Comparison of ENCODE assay signal across 23 cellular contexts in the genomic region with DNA sequence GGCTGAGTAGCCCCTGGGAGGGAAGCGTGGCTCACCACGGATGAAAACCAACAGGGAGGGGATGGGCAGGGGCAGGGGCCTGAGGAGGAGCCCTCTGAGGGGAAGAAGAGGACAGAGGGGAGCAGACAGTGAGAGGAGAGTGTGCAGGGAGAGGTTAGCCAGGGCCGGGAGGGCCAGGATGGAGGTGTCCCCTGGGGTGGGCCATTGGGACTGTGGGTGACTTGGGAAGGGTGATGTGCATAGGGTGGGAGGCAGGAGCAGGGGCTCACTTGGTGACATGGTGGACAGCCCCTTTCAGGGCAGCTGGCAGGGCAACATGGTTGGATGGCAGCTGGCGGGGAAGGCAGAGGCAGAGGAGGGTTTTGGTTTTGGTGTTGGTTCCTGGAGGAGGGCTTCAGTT.
"Had no signal": no experiment of that assay in that cellular context is flagged by ENCODE, and none has a peak within 500 bp of the region (broad histone marks: within the 10 kb centered on the region; RNA-seq: fewer than 3 reads in every experiment).

No MANE protein-coding gene starts in this region.

- H3K9me3 ChIP-seq: esophagus squamous epithelium, gastrocnemius medialis, pancreas, stomach, suprapubic skin, tibial nerve had no signal

- H3K27ac ChIP-seq: coronary artery, esophagus squamous epithelium, gastrocnemius medialis, pancreas, stomach, suprapubic skin, tibial nerve had no signal

- H3K4me3 Mint-ChIP-seq: activated naive CD8-positive, alpha-beta T cell treated with anti-CD3 and anti-CD28 coated beads for 36 hours; activated T-cell treated with anti-CD3 and anti-CD28 coated beads, Interleukin-2, amount 50 U/mL, for 24 hours; activated T-helper 17 cell treated with anti-CD3 and anti-CD28 coated beads, Interleukin-2, amount 50 U/mL, for 72 hours; endodermal cell; nephron; T-cell had no signal

- H3K36me3 Mint-ChIP-seq: activated naive CD8-positive, alpha-beta T cell treated with anti-CD3 and anti-CD28 coated beads for 36 hours; T-cell; WTC11 had no signal

- H3K27me3 Mint-ChIP-seq: activated naive CD8-positive, alpha-beta T cell treated with anti-CD3 and anti-CD28 coated beads for 36 hours; activated T-cell treated with anti-CD3 and anti-CD28 coated beads, Interleukin-2, amount 50 U/mL, for 24 hours; activated T-helper 17 cell treated with anti-CD3 and anti-CD28 coated beads, Interleukin-2, amount 50 U/mL, for 72 hours; T-cell had no signal

- H3K9me3 Mint-ChIP-seq: activated naive CD8-positive, alpha-beta T cell treated with anti-CD3 and anti-CD28 coated beads for 36 hours; activated T-cell treated with anti-CD3 and anti-CD28 coated beads, Interleukin-2, amount 50 U/mL, for 24 hours; activated T-helper 17 cell treated with anti-CD3 and anti-CD28 coated beads, Interleukin-2, amount 50 U/mL, for 72 hours; endodermal cell; nephron; T-cell; WTC11 had no signal

- ATAC-seq: activated T-helper 17 cell treated with anti-CD3 and anti-CD28 coated beads, Interleukin-2, amount 50 U/mL, for 72 hours; right cardiac atrium had no signal

- H3K27ac Mint-ChIP-seq: activated naive CD8-positive, alpha-beta T cell treated with anti-CD3 and anti-CD28 coated beads for 36 hours; activated T-cell treated with anti-CD3 and anti-CD28 coated beads, Interleukin-2, amount 50 U/mL, for 24 hours; activated T-helper 17 cell treated with anti-CD3 and anti-CD28 coated beads, Interleukin-2, amount 50 U/mL, for 72 hours; nephron; WTC11 had no signal

- DNase-seq: activated CD4-positive, alpha-beta T cell treated with anti-CD3 and anti-CD28 coated beads, Interleukin-2, amount 50 U/mL, for 4 hours; activated naive CD8-positive, alpha-beta T cell treated with anti-CD3 and anti-CD28 coated beads for 36 hours; activated T-cell treated with anti-CD3 and anti-CD28 coated beads, Interleukin-2, amount 50 U/mL, for 24 hours; amygdala; cerebellar nuclear complex; endodermal cell; esophagus squamous epithelium; gastrocnemius medialis; head of caudate nucleus; hypothalamus; right cardiac atrium; stimulated activated CD4-positive, alpha-beta T cell treated with anti-CD3 and anti-CD28 coated beads, Interleukin-12 subunit alpha, Interleukin-12 subunit beta, amount 100 ng/mL, for 4 hours; stimulated activated CD4-positive, alpha-beta T cell treated with anti-CD3 and anti-CD28 coated beads, Interleukin-4, amount 100 ng/mL, for 4 hours; stomach; T-cell; T1000 had no signal

- H3K4me3 ChIP-seq: coronary artery, esophagus squamous epithelium, gastrocnemius medialis, pancreas, stomach, suprapubic skin, tibial nerve had no signal

- H3K36me3 ChIP-seq: esophagus squamous epithelium, gastrocnemius medialis, pancreas, stomach, suprapubic skin, tibial nerve had no signal

- H3K4me1 ChIP-seq: gastrocnemius medialis, pancreas had no signal

- H3K27me3 ChIP-seq: gastrocnemius medialis, pancreas, suprapubic skin, tibial nerve had no signal
